ENCODE assay signal across 1 cellular context in the genomic region with DNA sequence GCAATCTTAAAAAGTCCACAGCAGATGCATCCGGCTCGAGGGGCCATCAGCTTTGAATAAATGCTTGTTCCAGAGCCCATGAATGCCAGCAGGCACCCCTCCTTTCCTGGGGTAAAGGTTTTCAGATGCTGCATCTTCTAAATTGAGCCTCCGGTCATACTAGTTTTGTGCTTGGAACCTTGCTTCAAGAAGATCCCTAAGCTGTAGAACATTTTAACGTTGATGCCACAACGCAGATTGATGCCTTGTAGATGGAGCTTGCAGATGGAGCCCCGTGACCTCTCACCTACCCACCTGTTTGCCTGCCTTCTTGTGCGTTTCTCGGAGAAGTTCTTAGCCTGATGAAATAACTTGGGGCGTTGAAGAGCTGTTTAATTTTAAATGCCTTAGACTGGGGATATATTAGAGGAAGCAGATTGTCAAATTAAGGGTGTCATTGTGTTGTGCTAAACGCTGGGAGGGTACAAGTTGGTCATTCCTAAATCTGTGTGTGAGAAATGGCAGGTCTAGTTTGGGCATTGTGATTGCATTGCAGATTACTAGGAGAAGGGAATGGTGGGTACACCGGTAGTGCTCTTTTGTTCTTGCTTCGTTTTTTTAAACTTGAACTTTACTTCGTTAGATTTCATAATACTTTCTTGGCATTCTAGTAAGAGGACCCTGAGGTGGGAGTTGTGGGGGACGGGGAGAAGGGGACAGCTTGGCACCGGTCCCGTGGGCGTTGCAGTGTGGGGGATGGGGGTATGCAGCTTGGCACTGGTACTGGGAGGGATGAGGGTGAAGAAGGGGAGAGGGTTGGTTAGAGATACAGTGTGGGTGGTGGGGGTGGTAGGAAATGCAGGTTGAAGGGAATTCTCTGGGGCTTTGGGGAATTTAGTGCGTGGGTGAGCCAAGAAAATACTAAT.
TF ChIP-seq lines count a peak whose summit lies in the region.

No MANE protein-coding gene starts in this region.

TF ChIP-seq in HepG2, 621 proteins besides CTCF, POLR2A, EP300 and RAD21 (continued from another document and continues in another):
- peak; percentile 22; the same call in 1 of the 2 replicates for TF ChIP-seq RARA (CRISPR knock-in tag; IDR thresholded peaks at IDR 0.05)
- TF ChIP-seq ZBTB46 (CRISPR knock-in tag; IDR thresholded peaks at IDR 0.05; ENCODE audit: borderline replicate concordance), result 0 out of 2 replicates have a peak, but pooled peaks have one; percentile 28
- TF ChIP-seq, protein P1, sequence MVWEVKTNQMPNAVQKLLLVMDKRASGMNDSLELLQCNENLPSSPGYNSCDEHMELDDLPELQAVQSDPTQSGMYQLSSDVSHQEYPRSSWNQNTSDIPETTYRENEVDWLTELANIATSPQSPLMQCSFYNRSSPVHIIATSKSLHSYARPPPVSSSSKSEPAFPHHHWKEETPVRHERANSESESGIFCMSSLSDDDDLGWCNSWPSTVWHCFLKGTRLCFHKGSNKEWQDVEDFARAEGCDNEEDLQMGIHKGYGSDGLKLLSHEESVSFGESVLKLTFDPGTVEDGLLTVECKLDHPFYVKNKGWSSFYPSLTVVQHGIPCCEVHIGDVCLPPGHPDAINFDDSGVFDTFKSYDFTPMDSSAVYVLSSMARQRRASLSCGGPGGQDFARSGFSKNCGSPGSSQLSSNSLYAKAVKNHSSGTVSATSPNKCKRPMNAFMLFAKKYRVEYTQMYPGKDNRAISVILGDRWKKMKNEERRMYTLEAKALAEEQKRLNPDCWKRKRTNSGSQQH (CRISPR knock-in tag; IDR thresholded peaks at IDR 0.05; ENCODE audit: low read depth), result no peak
- TF ChIP-seq, protein P2, sequence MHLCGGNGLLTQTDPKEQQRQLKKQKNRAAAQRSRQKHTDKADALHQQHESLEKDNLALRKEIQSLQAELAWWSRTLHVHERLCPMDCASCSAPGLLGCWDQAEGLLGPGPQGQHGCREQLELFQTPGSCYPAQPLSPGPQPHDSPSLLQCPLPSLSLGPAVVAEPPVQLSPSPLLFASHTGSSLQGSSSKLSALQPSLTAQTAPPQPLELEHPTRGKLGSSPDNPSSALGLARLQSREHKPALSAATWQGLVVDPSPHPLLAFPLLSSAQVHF (CRISPR knock-in tag; IDR thresholded peaks at IDR 0.05), result no peak
- TF ChIP-seq RFXAP (CRISPR knock-in tag; IDR thresholded peaks at IDR 0.05; ENCODE audit: borderline replicate concordance), result no peak
- TF ChIP-seq, protein P3, sequence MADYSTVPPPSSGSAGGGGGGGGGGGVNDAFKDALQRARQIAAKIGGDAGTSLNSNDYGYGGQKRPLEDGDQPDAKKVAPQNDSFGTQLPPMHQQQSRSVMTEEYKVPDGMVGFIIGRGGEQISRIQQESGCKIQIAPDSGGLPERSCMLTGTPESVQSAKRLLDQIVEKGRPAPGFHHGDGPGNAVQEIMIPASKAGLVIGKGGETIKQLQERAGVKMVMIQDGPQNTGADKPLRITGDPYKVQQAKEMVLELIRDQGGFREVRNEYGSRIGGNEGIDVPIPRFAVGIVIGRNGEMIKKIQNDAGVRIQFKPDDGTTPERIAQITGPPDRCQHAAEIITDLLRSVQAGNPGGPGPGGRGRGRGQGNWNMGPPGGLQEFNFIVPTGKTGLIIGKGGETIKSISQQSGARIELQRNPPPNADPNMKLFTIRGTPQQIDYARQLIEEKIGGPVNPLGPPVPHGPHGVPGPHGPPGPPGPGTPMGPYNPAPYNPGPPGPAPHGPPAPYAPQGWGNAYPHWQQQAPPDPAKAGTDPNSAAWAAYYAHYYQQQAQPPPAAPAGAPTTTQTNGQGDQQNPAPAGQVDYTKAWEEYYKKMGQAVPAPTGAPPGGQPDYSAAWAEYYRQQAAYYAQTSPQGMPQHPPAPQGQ (CRISPR knock-in tag; IDR thresholded peaks at IDR 0.05; ENCODE audit: borderline replicate concordance), result no peak
- no peak for TF ChIP-seq SMYD3 (CRISPR knock-in tag; IDR thresholded peaks at IDR 0.05)
- TF ChIP-seq ZFP62 (CRISPR knock-in tag; IDR thresholded peaks at IDR 0.05), result no peak
- TF ChIP-seq, protein P4, sequence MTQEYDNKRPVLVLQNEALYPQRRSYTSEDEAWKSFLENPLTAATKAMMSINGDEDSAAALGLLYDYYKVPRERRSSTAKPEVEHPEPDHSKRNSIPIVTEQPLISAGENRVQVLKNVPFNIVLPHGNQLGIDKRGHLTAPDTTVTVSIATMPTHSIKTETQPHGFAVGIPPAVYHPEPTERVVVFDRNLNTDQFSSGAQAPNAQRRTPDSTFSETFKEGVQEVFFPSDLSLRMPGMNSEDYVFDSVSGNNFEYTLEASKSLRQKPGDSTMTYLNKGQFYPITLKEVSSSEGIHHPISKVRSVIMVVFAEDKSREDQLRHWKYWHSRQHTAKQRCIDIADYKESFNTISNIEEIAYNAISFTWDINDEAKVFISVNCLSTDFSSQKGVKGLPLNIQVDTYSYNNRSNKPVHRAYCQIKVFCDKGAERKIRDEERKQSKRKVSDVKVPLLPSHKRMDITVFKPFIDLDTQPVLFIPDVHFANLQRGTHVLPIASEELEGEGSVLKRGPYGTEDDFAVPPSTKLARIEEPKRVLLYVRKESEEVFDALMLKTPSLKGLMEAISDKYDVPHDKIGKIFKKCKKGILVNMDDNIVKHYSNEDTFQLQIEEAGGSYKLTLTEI (CRISPR knock-in tag; conservative IDR thresholded peaks at IDR 0.05), result no peak
- TF ChIP-seq ZNF382 (CRISPR knock-in tag; IDR thresholded peaks at IDR 0.05; ENCODE audit: borderline replicate concordance), result no peak
- no peak for TF ChIP-seq ZXDC (CRISPR knock-in tag; IDR thresholded peaks at IDR 0.05)
- TF ChIP-seq, protein P5, sequence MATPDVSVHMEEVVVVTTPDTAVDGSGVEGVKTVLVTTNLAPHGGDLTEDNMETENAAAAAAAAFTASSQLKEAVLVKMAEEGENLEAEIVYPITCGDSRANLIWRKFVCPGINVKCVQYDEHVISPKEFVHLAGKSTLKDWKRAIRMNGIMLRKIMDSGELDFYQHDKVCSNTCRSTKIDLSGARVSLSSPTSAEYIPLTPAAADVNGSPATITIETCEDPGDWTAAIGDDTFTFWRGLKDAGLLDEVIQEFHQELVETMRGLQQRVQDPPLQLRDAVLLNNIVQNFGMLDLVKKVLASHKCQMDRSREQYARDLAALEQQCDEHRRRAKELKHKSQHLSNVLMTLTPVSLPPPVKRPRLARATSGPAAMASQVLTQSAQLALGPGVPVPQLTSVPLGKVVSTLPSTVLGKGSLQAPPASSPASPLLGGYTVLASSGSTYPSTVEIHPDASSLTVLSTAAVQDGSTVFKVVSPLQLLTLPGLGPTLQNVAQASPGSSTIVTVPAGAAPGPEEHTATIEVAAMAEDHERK (CRISPR knock-in tag; IDR thresholded peaks at IDR 0.05; ENCODE audit: low read depth), result no peak
- TF ChIP-seq PPARG (CRISPR knock-in tag; conservative IDR thresholded peaks at IDR 0.05), result peak; percentile 24; the same call in 1 of the 2 replicates
- no peak for TF ChIP-seq DNMT1 (CRISPR knock-in tag; IDR thresholded peaks at IDR 0.05)
- peak; percentile 7; the same call in 1 of the 2 replicates for TF ChIP-seq SAP130 (CRISPR knock-in tag; IDR thresholded peaks at IDR 0.05; ENCODE audit: low read depth)
- no peak for TF ChIP-seq MEIS1 (CRISPR knock-in tag; IDR thresholded peaks at IDR 0.05; ENCODE audit: borderline replicate concordance)
- TF ChIP-seq ZMYM2 (CRISPR knock-in tag; IDR thresholded peaks at IDR 0.05), result no peak
- no peak for TF ChIP-seq PCBP1 (IDR thresholded peaks at IDR 0.05; ENCODE audit: borderline replicate concordance, low read depth, low read length)
- TF ChIP-seq TAF1 (CRISPR knock-in tag; IDR thresholded peaks at IDR 0.05), result no peak
- peak; percentile 42; the same call in 1 of the 2 replicates for TF ChIP-seq MAZ (IDR thresholded peaks at IDR 0.05; ENCODE audit: borderline replicate concordance, low read depth, low read length)
- no peak for TF ChIP-seq MAZ (CRISPR knock-in tag; IDR thresholded peaks at IDR 0.05; ENCODE audit: low read depth)
- TF ChIP-seq AGO2 (optimal IDR thresholded peaks at IDR 0.05; ENCODE audit: low read depth, low read length), result no peak
- no peak for TF ChIP-seq ZNF570 (CRISPR knock-in tag; IDR thresholded peaks at IDR 0.05; ENCODE audit: borderline replicate concordance)
- no peak for TF ChIP-seq ZNF296 (CRISPR knock-in tag; conservative IDR thresholded peaks at IDR 0.05)
- no peak for TF ChIP-seq ZNF530 (CRISPR knock-in tag; IDR thresholded peaks at IDR 0.05; ENCODE audit: low read depth)
- TF ChIP-seq, protein P6, sequence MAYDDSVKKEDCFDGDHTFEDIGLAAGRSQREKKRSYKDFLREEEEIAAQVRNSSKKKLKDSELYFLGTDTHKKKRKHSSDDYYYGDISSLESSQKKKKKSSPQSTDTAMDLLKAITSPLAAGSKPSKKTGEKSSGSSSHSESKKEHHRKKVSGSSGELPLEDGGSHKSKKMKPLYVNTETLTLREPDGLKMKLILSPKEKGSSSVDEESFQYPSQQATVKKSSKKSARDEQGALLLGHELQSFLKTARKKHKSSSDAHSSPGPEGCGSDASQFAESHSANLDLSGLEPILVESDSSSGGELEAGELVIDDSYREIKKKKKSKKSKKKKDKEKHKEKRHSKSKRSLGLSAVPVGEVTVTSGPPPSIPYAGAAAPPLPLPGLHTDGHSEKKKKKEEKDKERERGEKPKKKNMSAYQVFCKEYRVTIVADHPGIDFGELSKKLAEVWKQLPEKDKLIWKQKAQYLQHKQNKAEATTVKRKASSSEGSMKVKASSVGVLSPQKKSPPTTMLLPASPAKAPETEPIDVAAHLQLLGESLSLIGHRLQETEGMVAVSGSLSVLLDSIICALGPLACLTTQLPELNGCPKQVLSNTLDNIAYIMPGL (CRISPR knock-in tag; IDR thresholded peaks at IDR 0.05; ENCODE audit: borderline replicate concordance in 1 of 2, low read depth in 1 of 2), result no peak
- TF ChIP-seq CEBPZ (IDR thresholded peaks at IDR 0.05; ENCODE audit: low read length), result no peak
- no peak for TF ChIP-seq KDM2A (CRISPR knock-in tag; IDR thresholded peaks at IDR 0.05; ENCODE audit: borderline replicate concordance, low read depth)
- TF ChIP-seq ZNF883 (CRISPR knock-in tag; IDR thresholded peaks at IDR 0.05; ENCODE audit: not compliant biosample characterization), result no peak
- TF ChIP-seq ZNF224 (CRISPR knock-in tag; IDR thresholded peaks at IDR 0.05), result peak; percentile 71; the same call in 1 of the 2 replicates
- no peak for TF ChIP-seq CBX2 (IDR thresholded peaks at IDR 0.05; ENCODE audit: low read depth, low read length)
- TF ChIP-seq CBX2 (CRISPR knock-in tag; IDR thresholded peaks at IDR 0.05; ENCODE audit: low read depth), result no peak
- TF ChIP-seq, protein P7, sequence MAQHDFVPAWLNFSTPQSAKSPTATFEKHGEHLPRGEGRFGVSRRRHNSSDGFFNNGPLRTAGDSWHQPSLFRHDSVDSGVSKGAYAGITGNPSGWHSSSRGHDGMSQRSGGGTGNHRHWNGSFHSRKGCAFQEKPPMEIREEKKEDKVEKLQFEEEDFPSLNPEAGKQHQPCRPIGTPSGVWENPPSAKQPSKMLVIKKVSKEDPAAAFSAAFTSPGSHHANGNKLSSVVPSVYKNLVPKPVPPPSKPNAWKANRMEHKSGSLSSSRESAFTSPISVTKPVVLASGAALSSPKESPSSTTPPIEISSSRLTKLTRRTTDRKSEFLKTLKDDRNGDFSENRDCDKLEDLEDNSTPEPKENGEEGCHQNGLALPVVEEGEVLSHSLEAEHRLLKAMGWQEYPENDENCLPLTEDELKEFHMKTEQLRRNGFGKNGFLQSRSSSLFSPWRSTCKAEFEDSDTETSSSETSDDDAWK (CRISPR knock-in tag; IDR thresholded peaks at IDR 0.05), result no peak
